8 cellular contexts compared by ENCODE assay signal in the genomic region with DNA sequence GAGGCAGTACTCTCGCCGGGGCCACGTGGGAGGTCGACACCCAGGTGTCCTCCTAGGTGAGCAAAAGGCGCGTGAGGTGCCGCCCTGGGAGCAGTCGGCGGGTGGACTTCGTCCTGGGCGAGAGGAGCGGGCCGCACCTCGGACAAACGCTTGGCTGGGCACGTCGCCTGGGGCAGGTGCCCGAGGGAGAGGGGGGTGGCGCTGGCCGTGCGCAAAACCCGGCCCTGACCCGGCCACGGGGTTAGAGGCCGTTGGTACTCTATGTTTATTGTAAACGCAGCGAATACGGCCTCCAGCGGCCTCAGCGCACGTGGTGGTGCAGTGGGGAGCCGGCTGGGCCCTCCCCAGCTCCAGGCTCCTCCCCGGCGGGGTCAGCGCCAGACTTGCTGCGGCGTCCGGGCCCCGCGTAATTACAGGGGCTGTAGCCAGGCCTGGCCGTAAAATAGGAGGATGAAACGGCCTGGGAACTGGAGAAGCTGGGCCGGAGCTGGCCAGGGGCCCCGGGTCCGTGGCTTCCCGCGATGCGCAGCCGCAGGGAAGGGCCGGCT. TPM values are rescaled to one million over a fixed set of nuclear protein-coding genes. Genes with fewer than 3 reads are reported as not detected.
A peak's percentile ranks its signal among the peaks of the same experiment; 100 is the strongest.
DNase-seq lines count a peak whose midpoint lies in the region; ATAC-seq lines count a peak whose summit lies in the region.

No MANE protein-coding gene starts in this region.

- H3K4me3 Mint-ChIP-seq in activated T-helper 2 cell treated with anti-CD3 and anti-CD28 coated beads, Interferon-gamma antibody, Interleukin-2, Interleukin-4, amounts not matched to agents 10 μg/mL and 5 μg/mL and 100 μg/mL, durations not matched to agents 14 hours and 24 hours and 36 hours (ENCODE audit: low read depth): no peak overlapping the region

- peaks cover 55% of the 10 kb centered on the region for H3K27me3 Mint-ChIP-seq in activated T-helper 2 cell treated with anti-CD3 and anti-CD28 coated beads, Interferon-gamma antibody, Interleukin-2, Interleukin-4, amounts not matched to agents 10 μg/mL and 5 μg/mL and 100 μg/mL, durations not matched to agents 14 hours and 24 hours and 36 hours (ENCODE audit: low read depth)

- ATAC-seq in left lobe of liver (peak; percentile 58), HG03135 (IDR thresholded peaks at IDR 0.05; ENCODE audit: unreplicated experiment) (no peak)

- peaks cover 18% of the 10 kb centered on the region for H3K4me1 Mint-ChIP-seq in activated T-helper 2 cell treated with anti-CD3 and anti-CD28 coated beads, Interferon-gamma antibody, Interleukin-2, Interleukin-4, amounts not matched to agents 10 μg/mL and 5 μg/mL and 100 μg/mL, durations not matched to agents 14 hours and 24 hours and 36 hours (ENCODE audit: low read depth)

- DNase-seq in DMS 273 (lab: John Stamatoyannopoulos, UW; ENCODE audit: unreplicated experiment) (peak; percentile 69), DMS 273 treated with DMSO at 0.1 percent for 48 hours (lab: John Stamatoyannopoulos, UW) (no peak), left lobe of liver (ENCODE audit: low spot score) (peak; percentile 99)
- DNase-seq in NK-92 treated with Interleukin-12 subunit alpha and Interleukin-12 subunit beta, amount 100 ng/mL, for 24 hours (lab: John Stamatoyannopoulos, UW): no peak
- no peak for DNase-seq in activated T-helper 2 cell treated with anti-CD3 and anti-CD28 coated beads, Interferon-gamma antibody, Interleukin-2, Interleukin-4, amounts not matched to agents 10 μg/mL and 5 μg/mL and 100 μg/mL, durations not matched to agents 14 hours and 24 hours and 36 hours (ENCODE audit: low spot score)

- no peaks in the 10 kb centered on the region for H3K9me3 Mint-ChIP-seq in activated T-helper 2 cell treated with anti-CD3 and anti-CD28 coated beads, Interferon-gamma antibody, Interleukin-2, Interleukin-4, amounts not matched to agents 10 μg/mL and 5 μg/mL and 100 μg/mL, durations not matched to agents 14 hours and 24 hours and 36 hours

- intact Hi-C loops in activated T-helper 2 cell treated with anti-CD3 and anti-CD28 coated beads, Interferon-gamma antibody, Interleukin-2, Interleukin-4, amounts not matched to agents 10 μg/mL and 5 μg/mL and 100 μg/mL, durations not matched to agents 14 hours and 24 hours and 36 hours (cut with micrococcal nuclease): no loop called here

- H3K27ac Mint-ChIP-seq in activated T-helper 2 cell treated with anti-CD3 and anti-CD28 coated beads, Interferon-gamma antibody, Interleukin-2, Interleukin-4, amounts not matched to agents 10 μg/mL and 5 μg/mL and 100 μg/mL, durations not matched to agents 14 hours and 24 hours and 36 hours: no peak overlapping the region

- H3K27ac ChIP-seq in cingulate gyrus (ENCODE audit: low read depth, low read length) (peak overlapping the region; percentile 99), temporal lobe (ENCODE audit: low read depth, low read length) (peak overlapping the region; percentile 99)

- no peaks in the 10 kb centered on the region for H3K36me3 Mint-ChIP-seq in activated T-helper 2 cell treated with anti-CD3 and anti-CD28 coated beads, Interferon-gamma antibody, Interleukin-2, Interleukin-4, amounts not matched to agents 10 μg/mL and 5 μg/mL and 100 μg/mL, durations not matched to agents 14 hours and 24 hours and 36 hours (ENCODE audit: low read depth)

RNA-seq across cellular contexts. Expression of gene EFNA1, which starts 1.7 kb away (rescaled TPM):
- total RNA-seq in left lobe of liver (85.1 TPM), temporal lobe (2.7 TPM)
- total RNA-seq in activated T-helper 2 cell treated with anti-CD3 and anti-CD28 coated beads, Interferon-gamma antibody, Interleukin-2, Interleukin-4, amounts not matched to agents 10 μg/mL and 5 μg/mL and 100 μg/mL, durations not matched to agents 14 hours and 24 hours and 36 hours: 0.18 and 0.39 TPM in 2 replicates

RNA-seq across cellular contexts. Expression of gene SLC50A1, which starts 9.6 kb away (rescaled TPM):
- total RNA-seq in left lobe of liver: 22.4 TPM
- 5.2 TPM for total RNA-seq in temporal lobe
- total RNA-seq in activated T-helper 2 cell treated with anti-CD3 and anti-CD28 coated beads, Interferon-gamma antibody, Interleukin-2, Interleukin-4, amounts not matched to agents 10 μg/mL and 5 μg/mL and 100 μg/mL, durations not matched to agents 14 hours and 24 hours and 36 hours: 56.9 and 58.0 TPM in 2 replicates

RNA-seq across cellular contexts. Expression of gene DPM3, which starts 14.3 kb away (rescaled TPM):
- total RNA-seq in left lobe of liver (76.8 TPM), temporal lobe (14.3 TPM)
- 49.0 and 51.0 TPM in 2 replicates for total RNA-seq in activated T-helper 2 cell treated with anti-CD3 and anti-CD28 coated beads, Interferon-gamma antibody, Interleukin-2, Interleukin-4, amounts not matched to agents 10 μg/mL and 5 μg/mL and 100 μg/mL, durations not matched to agents 14 hours and 24 hours and 36 hours

RNA-seq across cellular contexts. Expression of gene KRTCAP2, which starts 47.1 kb away (rescaled TPM):
- total RNA-seq in left lobe of liver: 75.6 TPM
- 21.4 TPM for total RNA-seq in temporal lobe
- total RNA-seq in activated T-helper 2 cell treated with anti-CD3 and anti-CD28 coated beads, Interferon-gamma antibody, Interleukin-2, Interleukin-4, amounts not matched to agents 10 μg/mL and 5 μg/mL and 100 μg/mL, durations not matched to agents 14 hours and 24 hours and 36 hours: 237 and 247 TPM in 2 replicates

RNA-seq across cellular contexts. Expression of gene EFNA3, which starts 47.4 kb away (rescaled TPM):
- total RNA-seq in left lobe of liver (0.43 TPM), temporal lobe (10.6 TPM)
- 6.0 and 7.1 TPM in 2 replicates for total RNA-seq in activated T-helper 2 cell treated with anti-CD3 and anti-CD28 coated beads, Interferon-gamma antibody, Interleukin-2, Interleukin-4, amounts not matched to agents 10 μg/mL and 5 μg/mL and 100 μg/mL, durations not matched to agents 14 hours and 24 hours and 36 hours

Comparison
In these comparisons a context has a peak if more than half of its experiments do, and no peak if none do; other contexts are left out.
1. DNase-seq: peak in DMS 273 (single experiment) and left lobe of liver (single experiment); none in DMS 273 treated with DMSO at 0.1 percent for 48 hours (single experiment), NK-92 treated with Interleukin-12 subunit alpha and Interleukin-12 subunit beta, amount 100 ng/mL, for 24 hours (single experiment) and activated T-helper 2 cell treated with anti-CD3 and anti-CD28 coated beads, Interferon-gamma antibody, Interleukin-2, Interleukin-4, amounts not matched to agents 10 μg/mL and 5 μg/mL and 100 μg/mL, durations not matched to agents 14 hours and 24 hours and 36 hours (single experiment).
2. RNA of gene EFNA1, which starts 1.7 kb away (total RNA-seq): 85.1 TPM in left lobe of liver (single experiment); 2.7 TPM in temporal lobe (single experiment) and 0.18 to 0.39 TPM in activated T-helper 2 cell treated with anti-CD3 and anti-CD28 coated beads, Interferon-gamma antibody, Interleukin-2, Interleukin-4, amounts not matched to agents 10 μg/mL and 5 μg/mL and 100 μg/mL, durations not matched to agents 14 hours and 24 hours and 36 hours; every median in the first group is over 10 times any median in the second.